15 cellular contexts compared by ENCODE assay signal in the genomic region with DNA sequence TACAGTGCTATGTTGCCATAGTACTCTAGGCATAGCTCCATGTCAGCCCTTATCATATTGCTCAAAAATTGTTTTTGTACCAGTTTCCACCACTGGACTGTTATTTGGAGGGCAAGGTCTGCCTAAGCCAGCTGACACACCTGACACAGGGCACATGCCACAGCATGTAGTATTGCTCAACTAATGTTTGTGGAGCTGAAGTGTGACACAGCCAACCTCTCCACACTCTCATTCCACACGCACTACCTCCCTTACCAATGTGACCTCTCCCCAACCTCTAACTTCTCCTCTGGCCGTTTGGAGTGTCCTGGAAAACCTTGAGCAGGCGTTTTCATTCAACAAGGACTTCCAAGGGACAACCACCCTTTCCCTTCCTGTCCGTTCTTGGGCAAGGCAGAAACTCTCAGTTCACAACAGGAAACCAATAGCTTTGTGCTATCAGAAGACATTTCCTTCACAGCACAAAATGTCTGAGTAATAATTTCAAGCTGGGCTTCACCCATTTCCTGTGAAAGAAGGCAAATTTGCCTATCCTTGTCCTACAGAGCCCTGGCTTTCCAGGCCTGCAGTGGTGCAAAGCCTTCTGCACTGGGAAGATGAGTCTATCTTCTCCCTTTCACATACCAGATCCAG. TPM values are rescaled to one million over a fixed set of nuclear protein-coding genes. Genes with fewer than 3 reads are reported as not detected.
DNase-seq lines count a peak whose midpoint lies in the region; ATAC-seq and TF ChIP-seq lines count a peak whose summit lies in the region.
"Had no signal": no experiment of that assay in that cellular context is flagged by ENCODE, and none has a peak within 500 bp of the region (broad histone marks: within the 10 kb centered on the region; RNA-seq: fewer than 3 reads in every experiment).

No MANE protein-coding gene starts in this region.

- CTCF ChIA-PET in activated CD8-positive, alpha-beta T cell treated with anti-CD3 and anti-CD28 coated beads, Interleukin-2, amount 10 ng/mL, durations not matched to agents 7 days and 5 days (lab: Charles Lee) = interaction anchor here (0.6 to 1.5 kb wide), 7 partner anchors 9 to 227 kb away, joined by 3 to 10 read pairs (median 3); no protein-coding TSS in a partner anchor
- CTCF ChIA-PET in GM10248 (lab: Yijun Ruan, JAX) = interaction anchor here (2.0 to 2.9 kb wide), 3 partner anchors 9 to 227 kb away, joined by 6 to 15 read pairs (median 10); no protein-coding TSS in a partner anchor

- no peaks in the 10 kb centered on the region for H3K27me3 Mint-ChIP-seq in activated CD8-positive, alpha-beta T cell treated with anti-CD3 and anti-CD28 coated beads, Interleukin-2, amount 10 ng/mL, durations not matched to agents 7 days and 5 days (ENCODE audit: low read depth)

- DNase-seq in heart left ventricle = no peak
- no peak for DNase-seq in Right ventricle myocardium inferior (ENCODE audit: missing footprints)
- DNase-seq in activated CD8-positive, alpha-beta T cell treated with anti-CD3 and anti-CD28 coated beads, Interleukin-2, amount 10 ng/mL, durations not matched to agents 7 days and 5 days = no peak
- peak; percentile 49 for DNase-seq in hepatocyte (ENCODE audit: low spot score)
- DNase-seq in GM10248 (ENCODE audit: extremely low spot score) = no peak
- DNase-seq in globus pallidus (ENCODE audit: low spot score) = no peak
- DNase-seq in hippocampal formation (lab: John Stamatoyannopoulos, UW) = no peak
- DNase-seq: activated effector memory CD4-positive, alpha-beta T cell treated with Interleukin-2 at 50 U/mL for 16 hours; AML-193; NCI-H1436; NCI-H526 treated with DMSO at 0.1 percent for 48 hours; SHP77 treated with DMSO at 0.1 percent for 48 hours; stimulated activated CD8-positive, alpha-beta memory T cell treated with anti-CD3 and anti-CD28 coated beads, Interleukin-4, amount 100 ng/mL, for 48 hours had no signal

- TF ChIP-seq CTCF in heart left ventricle (IDR thresholded peaks at IDR 0.05) (no peak), hepatocyte (IDR thresholded peaks at IDR 0.05; ENCODE audit: poor library complexity) (no peak), GM10248 (IDR thresholded peaks at IDR 0.05; ENCODE audit: control extremely low read depth, extremely low read depth, low read depth, missing control alignments) (no peak)

- H3K9me2 ChIP-seq in hepatocyte (replicated peaks; ENCODE audit: insufficient read depth) = no peaks in the 10 kb centered on the region

- H3K27ac ChIP-seq in heart left ventricle (peak overlapping the region in 11 of 12 donors; percentile 8 to 62 (median 31)), hepatocyte (peak overlapping the region; percentile 35)
- H3K27ac ChIP-seq: VCaP had no signal

- H3K4me1 ChIP-seq in heart left ventricle (peaks cover 0 to 23% (median 9%) of the 10 kb centered on the region in 12 donors), hepatocyte (ENCODE audit: insufficient read depth) (peaks cover 7% of the 10 kb centered on the region)

- POLR2A ChIA-PET in activated CD8-positive, alpha-beta T cell treated with anti-CD3 and anti-CD28 coated beads, Interleukin-2, amount 10 ng/mL, durations not matched to agents 7 days and 5 days (lab: Charles Lee) = interaction anchor here (0.9 to 1.2 kb wide), 2 partner anchors 18 to 38 kb away, joined by 3 read pairs; partner anchors contain the start of gene TLNRD1
- POLR2A ChIA-PET in GM10248 (lab: Yijun Ruan, JAX) = interaction anchor here (0.9 kb wide), 1 partner anchor 39 kb away, joined by 3 read pairs; the partner anchor contains the start of gene TLNRD1

- H3K4me3 Mint-ChIP-seq in activated CD8-positive, alpha-beta T cell treated with anti-CD3 and anti-CD28 coated beads, Interleukin-2, amount 10 ng/mL, durations not matched to agents 7 days and 5 days = no peak overlapping the region

- H3K27me3 ChIP-seq in heart left ventricle (no peaks in the 10 kb centered on the region), hepatocyte (no peaks in the 10 kb centered on the region)

- H4K20me1 ChIP-seq in hepatocyte (ENCODE audit: insufficient read depth, poor library complexity, severe bottlenecking) = no peaks in the 10 kb centered on the region

- peaks cover 13% of the 10 kb centered on the region for H3K4me1 Mint-ChIP-seq in activated CD8-positive, alpha-beta T cell treated with anti-CD3 and anti-CD28 coated beads, Interleukin-2, amount 10 ng/mL, durations not matched to agents 7 days and 5 days (ENCODE audit: low read depth)

- no peaks in the 10 kb centered on the region for H3K9me3 Mint-ChIP-seq in activated CD8-positive, alpha-beta T cell treated with anti-CD3 and anti-CD28 coated beads, Interleukin-2, amount 10 ng/mL, durations not matched to agents 7 days and 5 days (ENCODE audit: insufficient read depth)

- WGBS in heart left ventricle, 4 donors = 40 to 63% (median 46%) methylated on average over 4 of the region's 4 CpGs
- WGBS in hepatocyte (ENCODE audit: low lambda C conversion rate, missing lambda C conversion rate) = 58% methylated on average over 4 of the region's 4 CpGs

- no peak overlapping the region for H2AFZ ChIP-seq in hepatocyte

- H3K27ac Mint-ChIP-seq in activated CD8-positive, alpha-beta T cell treated with anti-CD3 and anti-CD28 coated beads, Interleukin-2, amount 10 ng/mL, durations not matched to agents 7 days and 5 days = peak overlapping the region; percentile 84

- H3K4me2 ChIP-seq in hepatocyte = no peak overlapping the region

- ATAC-seq in heart left ventricle = peak; percentile 68 to 84 (median 82)
- ATAC-seq in Right ventricle myocardium inferior = no peak
- ATAC-seq in activated CD8-positive, alpha-beta T cell treated with anti-CD3 and anti-CD28 coated beads, Interleukin-2, amount 10 ng/mL, durations not matched to agents 7 days and 5 days = no peak
- ATAC-seq in HG02678 (IDR thresholded peaks at IDR 0.05; ENCODE audit: unreplicated experiment) = no peak

- no peaks in the 10 kb centered on the region for H3K79me2 ChIP-seq in hepatocyte

- H3K4me3 ChIP-seq in heart left ventricle = no peak overlapping the region
- no peak overlapping the region for H3K4me3 ChIP-seq in hepatocyte

- intact Hi-C loops in heart left ventricle (cut with DNase I) (loop anchor here in 3 of 10 donors (5.0 to 10.0 kb wide), 2 partner anchors 37 to 56 kb away; partner anchors contain the start of gene TLNRD1 (in 2 of the 3)), Right ventricle myocardium inferior (cut with DNase I) (no loop called here)

- H3K9me3 ChIP-seq in heart left ventricle = no peaks in the 10 kb centered on the region
- no peaks in the 10 kb centered on the region for H3K9me3 ChIP-seq in hepatocyte (ENCODE audit: low read depth)

- no peak for TF ChIP-seq POLR2A in heart left ventricle (IDR thresholded peaks at IDR 0.05)

- H3K36me3 ChIP-seq in heart left ventricle (no peaks in the 10 kb centered on the region), hepatocyte (replicated peaks; ENCODE audit: insufficient read depth, low read depth) (no peaks in the 10 kb centered on the region)

- no peaks in the 10 kb centered on the region for H3K36me3 Mint-ChIP-seq in activated CD8-positive, alpha-beta T cell treated with anti-CD3 and anti-CD28 coated beads, Interleukin-2, amount 10 ng/mL, durations not matched to agents 7 days and 5 days (ENCODE audit: low read depth)

RNA-seq across cellular contexts. Expression of gene TLNRD1, which starts 38.4 kb away (rescaled TPM):
- total RNA-seq in heart left ventricle (10 to 100 TPM in 4 of 9 donors, 1 to 10 TPM in 5; 5.3 to 30.8 (median 8.0) TPM), Right ventricle myocardium inferior (7.1 TPM), hepatocyte (13.3 and 15.6 TPM in 2 replicates)
- polyA plus RNA-seq in heart left ventricle (1 to 10 TPM; 3.2 to 7.2 TPM), hepatocyte (10.3 and 14.6 TPM in 2 replicates)
- 10 to 100 TPM; 32.3 to 33.8 TPM for total RNA-seq in activated CD8-positive, alpha-beta T cell treated with anti-CD3 and anti-CD28 coated beads, Interleukin-2, amount 10 ng/mL, durations not matched to agents 7 days and 5 days

RNA-seq across cellular contexts. Expression of gene MESD, which starts 49.5 kb away (rescaled TPM):
- total RNA-seq in heart left ventricle (10 to 100 TPM; 11.2 to 19.8 (median 14.8) TPM), Right ventricle myocardium inferior (14.0 TPM), hepatocyte (27.1 and 27.4 TPM in 2 replicates)
- polyA plus RNA-seq in heart left ventricle (10 to 100 TPM; 11.5 to 18.3 TPM), hepatocyte (47.6 and 52.2 TPM in 2 replicates)
- 10 to 100 TPM; 27.0 to 27.4 TPM for total RNA-seq in activated CD8-positive, alpha-beta T cell treated with anti-CD3 and anti-CD28 coated beads, Interleukin-2, amount 10 ng/mL, durations not matched to agents 7 days and 5 days

Comparison
In these comparisons a context has a peak if more than half of its experiments do, and no peak if none do; other contexts are left out.
1. ATAC-seq: peak in heart left ventricle (4 of 4); none in Right ventricle myocardium inferior (single experiment), activated CD8-positive, alpha-beta T cell treated with anti-CD3 and anti-CD28 coated beads, Interleukin-2, amount 10 ng/mL, durations not matched to agents 7 days and 5 days (single experiment) and HG02678 (single experiment).